Comparison of ENCODE assay signal across 8 cellular contexts in genomic region chr3:2765002-2765579, GRCh38.
DNase-seq lines count a peak whose midpoint lies in the region; ATAC-seq and TF ChIP-seq lines count a peak whose summit lies in the region.

No MANE protein-coding gene starts in this region.

- H3K4me1 ChIP-seq in NT2/D1 (ENCODE audit: insufficient read depth, insufficient read length) (no peaks in the 10 kb centered on the region), heart right ventricle (no peaks in the 10 kb centered on the region)

- 17% methylated on average over 9 of the region's 9 CpGs for WGBS in heart right ventricle, 2 donors

- ATAC-seq in HG03196 (IDR thresholded peaks at IDR 0.05; ENCODE audit: unreplicated experiment) (peak; percentile 85), heart right ventricle (no peak)

- no peak overlapping the region for H3K27ac ChIP-seq in neural cell (ENCODE audit: low read length)
- H3K27ac ChIP-seq in heart right ventricle = no peak overlapping the region

- no peak overlapping the region for H2AFZ ChIP-seq in neural cell (ENCODE audit: low read depth, low read length)

- no peaks in the 10 kb centered on the region for H3K79me2 ChIP-seq in neural cell (replicated peaks; ENCODE audit: insufficient read depth, low read length)

- no peaks in the 10 kb centered on the region for H3F3A ChIP-seq in neural cell (ENCODE audit: insufficient read depth, low read length, poor library complexity, severe bottlenecking)

- H3K9me3 ChIP-seq in NT2/D1 (ENCODE audit: insufficient read depth, low read length) = no peaks in the 10 kb centered on the region
- H3K9me3 ChIP-seq in neural cell (ENCODE audit: low read length) = no peaks in the 10 kb centered on the region
- H3K9me3 ChIP-seq in heart right ventricle = no peaks in the 10 kb centered on the region

- H3K27me3 ChIP-seq in NT2/D1 (ENCODE audit: insufficient read depth, insufficient read length) (no peaks in the 10 kb centered on the region), neural cell (ENCODE audit: insufficient read depth, low read depth, low read length) (no peaks in the 10 kb centered on the region), heart right ventricle (peaks cover 0 to 4% (median 0%) of the 10 kb centered on the region in 7 donors)

- TF ChIP-seq RAD21 in neural cell (conservative IDR thresholded peaks at IDR 0.05) = peak; percentile 66

- TF ChIP-seq CTCF in neural cell (IDR thresholded peaks at IDR 0.05; ENCODE audit: poor library complexity, severe bottlenecking) (peak; percentile 71), heart right ventricle (IDR thresholded peaks at IDR 0.05) (peak in 2 of 9 donors; percentile 13 to 17)

- H4K20me1 ChIP-seq in neural cell (ENCODE audit: insufficient read depth) = no peaks in the 10 kb centered on the region

- DNase-seq in NCI-H345 (lab: John Stamatoyannopoulos, UW) (peak; percentile 11), NCI-H345 treated with DMSO at 0.1 percent for 48 hours (lab: John Stamatoyannopoulos, UW; ENCODE audit: unreplicated experiment) (no peak), NT2/D1 (ENCODE audit: low read depth, low spot score) (peak; percentile 35), cardiac septum (ENCODE audit: low spot score) (no peak), heart right ventricle (no peak), ecto neural progenitor cell (ENCODE audit: low spot score) (no peak)

- no peaks in the 10 kb centered on the region for H3K36me3 ChIP-seq in NT2/D1 (ENCODE audit: insufficient read depth, insufficient read length, low read length)
- no peaks in the 10 kb centered on the region for H3K36me3 ChIP-seq in neural cell (ENCODE audit: insufficient read depth, low read length)
- H3K36me3 ChIP-seq in heart right ventricle = no peaks in the 10 kb centered on the region

- H3K9ac ChIP-seq in NT2/D1 (ENCODE audit: insufficient read length, low read depth) = no peak overlapping the region
- no peak overlapping the region for H3K9ac ChIP-seq in neural cell (ENCODE audit: low read length)

- H3K4me3 ChIP-seq in NT2/D1 (ENCODE audit: insufficient read length, low read depth) (no peak overlapping the region), neural cell (ENCODE audit: low read length) (no peak overlapping the region), heart right ventricle (no peak overlapping the region)

- intact Hi-C loops in cardiac septum (cut with DNase I) (no loop called here), heart right ventricle (cut with DNase I) (no loop called here)

- no peak for TF ChIP-seq EP300 in neural cell (conservative IDR thresholded peaks at IDR 0.05; ENCODE audit: poor library complexity, severe bottlenecking)

- H3K4me2 ChIP-seq in neural cell (ENCODE audit: low read length) = no peak overlapping the region

- H3K9me2 ChIP-seq in neural cell (ENCODE audit: insufficient read depth, low read length) = no peaks in the 10 kb centered on the region

TF ChIP-seq in neural cell, 6 proteins besides CTCF, POLR2A, EP300 and RAD21:
- peak; percentile 12 for TF ChIP-seq POLR2AphosphoS5 (IDR thresholded peaks at IDR 0.05)
- no peak for TF ChIP-seq EZH2 (IDR thresholded peaks at IDR 0.05; ENCODE audit: borderline replicate concordance, insufficient read depth, low read length, poor library complexity, severe bottlenecking)
- TF ChIP-seq REST (IDR thresholded peaks at IDR 0.05; ENCODE audit: borderline replicate concordance) = no peak
- TF ChIP-seq TAF1 (IDR thresholded peaks at IDR 0.05; ENCODE audit: low read depth) = no peak
- peak; percentile 69 for TF ChIP-seq SMC3 (conservative IDR thresholded peaks at IDR 0.05; ENCODE audit: poor library complexity)
- no peak for TF ChIP-seq MXI1 (conservative IDR thresholded peaks at IDR 0.05; ENCODE audit: poor library complexity, severe bottlenecking)

Comparison
In these comparisons a context has a peak if more than half of its experiments do, and no peak if none do; other contexts are left out.
1. DNase-seq: peak in NCI-H345 (single experiment) and NT2/D1 (single experiment); none in NCI-H345 treated with DMSO at 0.1 percent for 48 hours (single experiment), cardiac septum (single experiment), heart right ventricle (0 of 2) and ecto neural progenitor cell (single experiment).